ENCODE assay signal across 1 cellular context in genomic region chr2:120251077-120251476, GRCh38.
TF ChIP-seq lines count a peak whose summit lies in the region.

No MANE protein-coding gene starts in this region.

TF ChIP-seq in H1, 55 proteins besides CTCF, POLR2A, EP300 and RAD21 (continued from another document):
- no peak for TF ChIP-seq CHD7 (IDR thresholded peaks at IDR 0.05; ENCODE audit: insufficient replicate concordance, low read length)
- no peak for TF ChIP-seq RNF2 (IDR thresholded peaks at IDR 0.05; ENCODE audit: borderline replicate concordance, low read depth, low read length, missing control alignments, poor library complexity, severe bottlenecking)
- no peak for TF ChIP-seq SUZ12 (IDR thresholded peaks at IDR 0.05; ENCODE audit: low read length)
